In genomic region chrX:101932249-101932570, GRCh38 we compare ENCODE assay signal across 8 cellular contexts. TPM values are rescaled to one million over a fixed set of nuclear protein-coding genes. Genes with fewer than 3 reads are reported as not detected.
A peak's percentile ranks its signal among the peaks of the same experiment; 100 is the strongest.
DNase-seq lines count a peak whose midpoint lies in the region; ATAC-seq, FAIRE-seq and TF ChIP-seq lines count a peak whose summit lies in the region.

No MANE protein-coding gene starts in this region.

- no peak overlapping the region for H3K4ac ChIP-seq in H1 (replicated peaks; ENCODE audit: insufficient read length, low read depth, low read length)

- intact Hi-C loops in prostate gland (cut with DNase I) = no loop called here

- H4K5ac ChIP-seq in H1 (ENCODE audit: insufficient read length, low read depth, low read length) = no peak overlapping the region

- DNase-seq in CD8-positive, alpha-beta memory T cell = no peak
- no peak for DNase-seq in H1 (ENCODE audit: low read depth in 1 of 2, low spot score in 2 of 2)
- DNase-seq in prostate gland (ENCODE audit: low spot score) = no peak
- no peak for DNase-seq in stimulated activated CD4-positive, alpha-beta T cell treated with anti-CD3 and anti-CD28 coated beads, Interleukin-1b, Interleukin-23, amount 100 ng/mL, for 48 hours
- DNase-seq in NCI-H510A treated with DMSO at 0.1 percent for 48 hours (lab: John Stamatoyannopoulos, UW) = no peak

- no peak overlapping the region for H4K91ac ChIP-seq in H1 (replicated peaks; ENCODE audit: insufficient read length, low read length)

- 0 out of 2 replicates have a peak, but pooled peaks cover 2% of the 10 kb centered on the region for H3K23me2 ChIP-seq in H1 (ENCODE audit: low read depth, low read length)

- H3K4me2 ChIP-seq in OCI-LY1 (ENCODE audit: low read length) (peak overlapping the region; percentile 71; the same call in 1 of the 2 replicates), H1 (ENCODE audit: insufficient read depth in 1 of 2, low read depth in 2 of 2, low read length in 2 of 2) (no peak overlapping the region)

- no peak overlapping the region for H2BK20ac ChIP-seq in H1 (ENCODE audit: low read length)

- no peak for ATAC-seq in GM19395 (IDR thresholded peaks at IDR 0.05; ENCODE audit: unreplicated experiment)
- no peak for ATAC-seq in HG02970 (IDR thresholded peaks at IDR 0.05; ENCODE audit: low FRiP score, unreplicated experiment)

- TF ChIP-seq RAD21 in H1 (IDR thresholded peaks at IDR 0.05 in 1 of 2, conservative IDR thresholded peaks at IDR 0.05 in 1 of 2; ENCODE audit: low read depth in 2 of 2, low read length in 2 of 2) = no peak

- H2BK5ac ChIP-seq in H1 (ENCODE audit: low read depth, low read length) = no peak overlapping the region

- no peaks in the 10 kb centered on the region for H4K20me1 ChIP-seq in OCI-LY1 (ENCODE audit: insufficient read depth, low read length)
- H4K20me1 ChIP-seq in H1 (replicated peaks in 1 of 2; ENCODE audit: control insufficient read depth in 1 of 2, insufficient read depth in 2 of 2, low read length in 2 of 2) = no peaks in the 10 kb centered on the region

- no peak overlapping the region for H2BK12ac ChIP-seq in H1 (ENCODE audit: low read depth, low read length)

- no peak overlapping the region for H3K9ac ChIP-seq in OCI-LY1 (ENCODE audit: low read length)
- no peak overlapping the region for H3K9ac ChIP-seq in H1 (replicated peaks in 1 of 4; ENCODE audit: extremely low read depth in 1 of 4, low read depth in 3 of 4, low read length in 3 of 4)

- H4K8ac ChIP-seq in H1 (ENCODE audit: extremely low read depth, insufficient read depth, low read length) = no peak overlapping the region

- no peaks in the 10 kb centered on the region for H3K36me3 ChIP-seq in CD8-positive, alpha-beta memory T cell (ENCODE audit: insufficient read depth, low read length)
- H3K36me3 ChIP-seq in OCI-LY1 (ENCODE audit: insufficient read depth, low read length) (no peaks in the 10 kb centered on the region), H1 (ENCODE audit: control insufficient read depth in 2 of 4, insufficient read depth in 4 of 4, low read length in 3 of 4) (no peaks in the 10 kb centered on the region; a peak in 1 of 8 replicates), prostate gland (no peaks in the 10 kb centered on the region)

- H3K4me3 ChIP-seq in CD8-positive, alpha-beta memory T cell (ENCODE audit: low read length) = no peak overlapping the region
- H3K4me3 ChIP-seq in OCI-LY1 (ENCODE audit: low read depth, low read length, poor library complexity, severe bottlenecking) = peak overlapping the region; percentile 75
- peak overlapping the region in 1 of 4 experiments; percentile 77; a peak in 1 of 8 replicates for H3K4me3 ChIP-seq in H1 (ENCODE audit: extremely low read depth in 1 of 4, insufficient read depth in 2 of 4, low read depth in 3 of 4, low read length in 4 of 4)
- peak overlapping the region in 1 of 2 donors; percentile 62 for H3K4me3 ChIP-seq in prostate gland

- peaks cover 0 to 5% (median 0%) of the 10 kb centered on the region in 3 donors for H3K36me3 Mint-ChIP-seq in CD8-positive, alpha-beta memory T cell

- TF ChIP-seq CTCF in OCI-LY1 (IDR thresholded peaks at IDR 0.05; ENCODE audit: low read length) (no peak), H1 (IDR thresholded peaks at IDR 0.05; ENCODE audit: control extremely low read depth in 1 of 3, insufficient read depth in 1 of 3, low read depth in 1 of 3, low read length in 3 of 3) (no peak), prostate gland (IDR thresholded peaks at IDR 0.05) (no peak)

- H3K27ac Mint-ChIP-seq in CD8-positive, alpha-beta memory T cell = peak overlapping the region; percentile 92 to 98 (median 96)

- H3K56ac ChIP-seq in H1 (replicated peaks; ENCODE audit: insufficient read length, low read depth, low read length) = no peak overlapping the region

- no peak overlapping the region for H2AFZ ChIP-seq in OCI-LY1 (ENCODE audit: low read length)
- H2AFZ ChIP-seq in H1 (ENCODE audit: low read length) = no peak overlapping the region

- peaks cover 0 to 2% (median 0%) of the 10 kb centered on the region in 5 donors for H3K9me3 Mint-ChIP-seq in CD8-positive, alpha-beta memory T cell

- peaks cover 11 to 32% (median 19%) of the 10 kb centered on the region in 3 donors for H3K4me1 Mint-ChIP-seq in CD8-positive, alpha-beta memory T cell

- no peaks in the 10 kb centered on the region for H3K4me1 ChIP-seq in CD8-positive, alpha-beta memory T cell (ENCODE audit: insufficient read depth, low read length)
- H3K4me1 ChIP-seq in OCI-LY1 (ENCODE audit: insufficient read depth, low read length, severe bottlenecking) = peaks cover 9% of the 10 kb centered on the region
- peaks cover 0 to 4% (median 0%) of the 10 kb centered on the region in 4 experiments; a peak in 1 of 7 replicates for H3K4me1 ChIP-seq in H1 (replicated peaks in 1 of 4; ENCODE audit: control insufficient read depth in 3 of 4, insufficient read depth in 4 of 4, low read length in 3 of 4)
- H3K4me1 ChIP-seq in prostate gland (replicated peaks) = no peaks in the 10 kb centered on the region

- H2BK120ac ChIP-seq in H1 (replicated peaks; ENCODE audit: low read depth, low read length) = no peak overlapping the region

- CTCF ChIA-PET in CD8-positive, alpha-beta memory T cell (lab: Charles Lee) = interaction anchor here (0.7 to 0.8 kb wide), 2 partner anchors 514 to 542 kb away, joined by 3 to 4 read pairs; partner anchors contain the start of gene RPL36A
- CTCF ChIA-PET in H1 (lab: Charles Lee; ENCODE audit: partially characterized antibody) = no interaction called here

- no peaks in the 10 kb centered on the region for H3F3A ChIP-seq in OCI-LY1 (ENCODE audit: insufficient read depth, low read length)

- no peaks in the 10 kb centered on the region for H3K9me2 ChIP-seq in OCI-LY1 (ENCODE audit: low read depth, low read length)

- no peaks in the 10 kb centered on the region for H3K79me2 ChIP-seq in OCI-LY1 (ENCODE audit: insufficient read depth, low read length)
- no peaks in the 10 kb centered on the region for H3K79me2 ChIP-seq in H1 (ENCODE audit: control insufficient read depth in 1 of 2, insufficient read depth in 2 of 2, low read length in 2 of 2)

- no peak overlapping the region for H2BK15ac ChIP-seq in H1 (ENCODE audit: low read length)

- H3K14ac ChIP-seq in H1 (ENCODE audit: insufficient read length) = no peak overlapping the region

- no peaks in the 10 kb centered on the region for H3K27me3 Mint-ChIP-seq in CD8-positive, alpha-beta memory T cell

- no peak for TF ChIP-seq POLR2A in H1 (IDR thresholded peaks at IDR 0.05; ENCODE audit: control extremely low read depth in 1 of 2, low read depth in 2 of 2, low read length in 2 of 2)
- TF ChIP-seq POLR2A in prostate gland (IDR thresholded peaks at IDR 0.05) = no peak

- H3K79me1 ChIP-seq in H1 (ENCODE audit: low read depth, low read length) = no peaks in the 10 kb centered on the region

- H2AK5ac ChIP-seq in H1 (ENCODE audit: low read depth, low read length) = no peak overlapping the region

- H3K4me3 Mint-ChIP-seq in CD8-positive, alpha-beta memory T cell = peak overlapping the region; percentile 78 to 94 (median 91)

- H3K27ac ChIP-seq in CD8-positive, alpha-beta memory T cell (ENCODE audit: low read depth, low read length) = no peak overlapping the region
- H3K27ac ChIP-seq in OCI-LY1 (ENCODE audit: low read depth, low read length, poor library complexity, severe bottlenecking) (no peak overlapping the region), H1 (ENCODE audit: low read depth, low read length) (no peak overlapping the region), prostate gland (peak overlapping the region; percentile 92 to 95)

- H3K18ac ChIP-seq in H1 (ENCODE audit: extremely low read depth, low read length) = no peak overlapping the region

- no peak for FAIRE-seq in H1 (lab: Jason Lieb, UNC)

- TF ChIP-seq EP300 in H1 (IDR thresholded peaks at IDR 0.05; ENCODE audit: borderline replicate concordance in 1 of 2, low read depth in 2 of 2, low read length in 2 of 2) = no peak

- no peak overlapping the region for H3K23ac ChIP-seq in H1 (ENCODE audit: insufficient read length)

- H3K27me3 ChIP-seq in CD8-positive, alpha-beta memory T cell (ENCODE audit: insufficient read depth, low read length, poor library complexity, severe bottlenecking) = no peaks in the 10 kb centered on the region
- H3K27me3 ChIP-seq in OCI-LY1 (ENCODE audit: insufficient read depth, low read length) (no peaks in the 10 kb centered on the region), H1 (replicated peaks in 1 of 4; ENCODE audit: control insufficient read depth in 3 of 4, extremely low read depth in 1 of 4, insufficient read depth in 3 of 4, low read length in 3 of 4) (peaks cover 0 to 9% (median under 1%) of the 10 kb centered on the region in 4 experiments; a peak in 2 of 7 replicates), prostate gland (replicated peaks; ENCODE audit: insufficient read depth) (no peaks in the 10 kb centered on the region)

- POLR2A ChIA-PET in CD8-positive, alpha-beta memory T cell (lab: Charles Lee) = interaction anchor here (0.7 to 1.6 kb wide), 12 partner anchors 10 to 882 kb away, joined by 3 to 13 read pairs (median 4); partner anchors contain the start of genes BEX5, RPL36A and TIMM8A
- POLR2A ChIA-PET in H1 (lab: Charles Lee; ENCODE audit: partially characterized antibody) = interaction anchor here (0.8 to 1.9 kb wide), 7 partner anchors 9 to 315 kb away, joined by 3 to 10 read pairs (median 6); partner anchors contain the start of gene ARMCX6

- no peaks in the 10 kb centered on the region for H3K9me3 ChIP-seq in CD8-positive, alpha-beta memory T cell (ENCODE audit: low read length)
- H3K9me3 ChIP-seq in OCI-LY1 (ENCODE audit: low read length) (no peaks in the 10 kb centered on the region), H1 (ENCODE audit: insufficient read depth in 2 of 2, low read depth in 1 of 2, low read length in 1 of 2) (peaks cover 0 to 10% of the 10 kb centered on the region in 2 experiments; a peak in 2 of 4 replicates), prostate gland (no peaks in the 10 kb centered on the region)

- WGBS in H1 (ENCODE audit: extremely low coverage in 1 of 2, insufficient coverage in 1 of 2, insufficient read length in 1 of 2, insufficient replicate concordance in 2 of 2, low coverage in 1 of 2, low lambda C conversion rate in 2 of 2, missing lambda C conversion rate in 1 of 2), 2 experiments = 16% methylated on average over 4 of the region's 8 CpGs; no CpG with 5 or more reads in 1 of the 2 experiments
- 35% methylated on average over 6 of the region's 8 CpGs for WGBS in prostate gland

TF ChIP-seq in H1, 55 proteins besides CTCF, POLR2A, EP300 and RAD21 (continues in another document):
- no peak for TF ChIP-seq PHF8 (conservative IDR thresholded peaks at IDR 0.05; ENCODE audit: low read depth, low read length)

RNA-seq across cellular contexts. Expression of gene ZMAT1, which starts 0.4 kb away (rescaled TPM):
- total RNA-seq in CD8-positive, alpha-beta memory T cell = 1 to 10 TPM; 3.2 to 4.4 TPM
- 2.5 TPM for polyA plus RNA-seq in CD8-positive, alpha-beta memory T cell
- total RNA-seq in H1 (2021; fragmentation: NEBNext Ultra II Directional; extraction: Animal tissue kit (Norgen Biotek cat#: 25700)) = 0.94 and 1.4 TPM in 2 replicates
- polyA plus RNA-seq in H1 (2011; rRNA removed) = 0.83 and 1.3 TPM in 2 replicates
- polyA plus RNA-seq in H1 (2011; cell fraction: cytosol; rRNA removed) = 2.2 TPM
- polyA plus RNA-seq in H1 (2011; cell fraction: nucleus; rRNA removed) = 2.2 TPM
- polyA plus RNA-seq in H1 (2012, experiment 1 of 2) = 0.63 to 1.5 TPM (median 0.97 TPM) in 4 replicates
- 0.04 TPM for polyA plus RNA-seq in H1 (2012, experiment 2 of 2)
- 3.8 TPM for polyA plus RNA-seq in H1 (2013, experiment 1 of 2)
- polyA plus RNA-seq in H1 (2013, experiment 2 of 2) = 2.9 TPM
- polyA minus RNA-seq in H1 (2011; rRNA and poly(A)+ RNA removed) = 1.1 and 1.2 TPM in 2 replicates
- 2.6 TPM for polyA minus RNA-seq in H1 (2011; cell fraction: cytosol; rRNA and poly(A)+ RNA removed)
- polyA minus RNA-seq in H1 (2011; cell fraction: nucleus; rRNA and poly(A)+ RNA removed) = 3.9 TPM
- 10 to 100 TPM in 1 of 2 donors, 1 to 10 TPM in 1; 7.3 to 14.2 TPM for total RNA-seq in prostate gland

Comparison
In these comparisons a context has a peak if more than half of its experiments do, and no peak if none do; other contexts are left out.
1. H3K27ac ChIP-seq: peak in prostate gland (2 of 2); none in CD8-positive, alpha-beta memory T cell (single experiment), OCI-LY1 (single experiment) and H1 (single experiment).